ENCODE assay signal across 9 cellular contexts in genomic region chr11:59102259-59102765, GRCh38. TPM values are rescaled to one million over a fixed set of nuclear protein-coding genes. Genes with fewer than 3 reads are reported as not detected.
DNase-seq lines count a peak whose midpoint lies in the region; ATAC-seq, FAIRE-seq and TF ChIP-seq lines count a peak whose summit lies in the region.
"Had no signal": no experiment of that assay in that cellular context is flagged by ENCODE, and none has a peak within 500 bp of the region (broad histone marks: within the 10 kb centered on the region; RNA-seq: fewer than 3 reads in every experiment).

No MANE protein-coding gene starts in this region.

- intact Hi-C loops in pancreas (cut with DNase I), result no loop called here
- intact Hi-C loops in uterus (cut with DNase I; ENCODE audit: low total_unique reads), result no loop called here

- no peak overlapping the region for H3K27ac ChIP-seq in pancreas
- no peak overlapping the region for H3K27ac ChIP-seq in uterus

- POLR2A ChIA-PET in HEK293T (lab: Yijun Ruan, JAX), result no interaction called here

- 8% methylated on average over 23 of the region's 23 CpGs for WGBS in pancreas, 2 donors

- H3K4me3 ChIP-seq in pancreas, result peak overlapping the region in 2 of 4 donors; percentile 22 to 37
- H3K4me3 ChIP-seq in uterus, result no peak overlapping the region

- H3K9me3 ChIP-seq in pancreas (no peaks in the 10 kb centered on the region), uterus (no peaks in the 10 kb centered on the region)

- no peak for TF ChIP-seq POLR2A in uterus (IDR thresholded peaks at IDR 0.05)

- DNase-seq in HEK293T (ENCODE audit: extremely low spot score) (peak; percentile 12), NCI-H460 (ENCODE audit: extremely low read depth, low read depth) (peak; percentile 54), fibroblast of the conjunctiva (ENCODE audit: low read depth) (peak; percentile 6), pancreas (peak; percentile 32 to 72 (median 56)), uterus (peak; percentile 14), RKO (ENCODE audit: low spot score) (no peak)
- peak; percentile 81 to 82 for DNase-seq in activated T-cell treated with anti-CD3 and anti-CD28 coated beads, Interleukin-2, amount 50 U/mL, for 48 hours

- CTCF ChIA-PET in HEK293T (lab: Yijun Ruan, JAX), result no interaction called here

- ATAC-seq in pancreas, result peak; percentile 37 to 62 (median 52)

- no peaks in the 10 kb centered on the region for H3K36me3 ChIP-seq in pancreas
- no peaks in the 10 kb centered on the region for H3K36me3 ChIP-seq in uterus

- no peak for FAIRE-seq in pancreas (lab: Jason Lieb, UNC)
- FAIRE-seq: frontal cortex had no signal

- H3K4me1 ChIP-seq in pancreas, result peaks cover 0 to 5% (median 4%) of the 10 kb centered on the region in 3 donors
- H3K4me1 ChIP-seq in uterus, result peaks cover 0 to 4% of the 10 kb centered on the region in 2 donors

- H3K27me3 ChIP-seq in pancreas (peaks cover 0 to 3% (median 0%) of the 10 kb centered on the region in 4 donors), uterus (peaks cover 0 to 4% of the 10 kb centered on the region in 2 donors)

- peak; percentile 65 for TF ChIP-seq CTCF in GM12872 (IDR thresholded peaks at IDR 0.05; ENCODE audit: insufficient read depth, low read depth, low read length)
- peak in 1 of 4 donors; percentile 14 for TF ChIP-seq CTCF in pancreas (IDR thresholded peaks at IDR 0.05)
- TF ChIP-seq CTCF in uterus (IDR thresholded peaks at IDR 0.05), result peak in 1 of 4 experiments; percentile 10

TF ChIP-seq in HEK293T, 16 proteins besides CTCF, POLR2A, EP300 and RAD21:
- TF ChIP-seq BHLHE40 (IDR thresholded peaks at IDR 0.05; ENCODE audit: borderline replicate concordance) (no peak), FOXK2 (IDR thresholded peaks at IDR 0.05) (no peak), HDGF (IDR thresholded peaks at IDR 0.05; ENCODE audit: borderline replicate concordance) (no peak), FOXA1 (IDR thresholded peaks at IDR 0.05) (no peak), ELF4 (IDR thresholded peaks at IDR 0.05) (no peak), LEF1 (IDR thresholded peaks at IDR 0.05; ENCODE audit: borderline replicate concordance) (no peak), SP1 (IDR thresholded peaks at IDR 0.05) (no peak), ZNF384 (IDR thresholded peaks at IDR 0.05) (no peak), FOXM1 (IDR thresholded peaks at IDR 0.05; ENCODE audit: borderline replicate concordance) (no peak), PKNOX1 (IDR thresholded peaks at IDR 0.05) (no peak), SUZ12 (IDR thresholded peaks at IDR 0.05) (no peak), CTBP1 (IDR thresholded peaks at IDR 0.05; ENCODE audit: borderline replicate concordance) (no peak), L3MBTL2 (conservative IDR thresholded peaks at IDR 0.05) (no peak), ARNT (IDR thresholded peaks at IDR 0.05) (no peak), NFRKB (IDR thresholded peaks at IDR 0.05) (no peak)
TF ChIP-seq in HEK293T: peak in this region for 0.

RNA-seq across cellular contexts. Expression of gene FAM111B, which starts 4.7 kb away (rescaled TPM):
- 2.6 and 3.7 TPM in 2 replicates for total RNA-seq in NCI-H460 (2014; rRNA removed; shearing (Covaris generic))
- polyA plus RNA-seq in NCI-H460 (2014; cell fraction: nucleus; rRNA removed), result 5.6 and 7.5 TPM in 2 replicates
- total RNA-seq in pancreas (under 1 TPM in 5 of 6 donors, not detected in 1; 0.12 to 0.73 (median 0.20) TPM), uterus (10 to 100 TPM in 1 of 4 donors, not detected in 3; 18.5 TPM)
- under 1 TPM; 0.05 to 0.15 TPM for polyA plus RNA-seq in pancreas

RNA-seq across cellular contexts. Expression of gene GLYATL1B, which starts 16.2 kb away (rescaled TPM):
- total RNA-seq in NCI-H460 (2014; rRNA removed; shearing (Covaris generic)), result not detected in 2 replicates
- not detected in 2 replicates for polyA plus RNA-seq in NCI-H460 (2014; cell fraction: nucleus; rRNA removed)
- total RNA-seq in pancreas (not detected), uterus (not detected)
- polyA plus RNA-seq in pancreas, result not detected
- total RNA-seq: frontal cortex had no signal

RNA-seq across cellular contexts. Expression of gene FAM111A, which starts 40.3 kb away (rescaled TPM):
- 28.3 and 30.9 TPM in 2 replicates for total RNA-seq in NCI-H460 (2014; rRNA removed; shearing (Covaris generic))
- polyA plus RNA-seq in NCI-H460 (2014; cell fraction: nucleus; rRNA removed), result 55.9 and 59.5 TPM in 2 replicates
- total RNA-seq in pancreas (10 to 100 TPM in 2 of 6 donors, 1 to 10 TPM in 4; 3.9 to 25.1 (median 8.1) TPM), uterus (10 to 100 TPM in 3 of 4 donors, 1 to 10 TPM in 1; 7.2 to 65.2 (median 28.3) TPM)
- 10 to 100 TPM; 19.7 to 25.1 TPM for polyA plus RNA-seq in pancreas
